23 cellular contexts compared by ENCODE assay signal in the genomic region with DNA sequence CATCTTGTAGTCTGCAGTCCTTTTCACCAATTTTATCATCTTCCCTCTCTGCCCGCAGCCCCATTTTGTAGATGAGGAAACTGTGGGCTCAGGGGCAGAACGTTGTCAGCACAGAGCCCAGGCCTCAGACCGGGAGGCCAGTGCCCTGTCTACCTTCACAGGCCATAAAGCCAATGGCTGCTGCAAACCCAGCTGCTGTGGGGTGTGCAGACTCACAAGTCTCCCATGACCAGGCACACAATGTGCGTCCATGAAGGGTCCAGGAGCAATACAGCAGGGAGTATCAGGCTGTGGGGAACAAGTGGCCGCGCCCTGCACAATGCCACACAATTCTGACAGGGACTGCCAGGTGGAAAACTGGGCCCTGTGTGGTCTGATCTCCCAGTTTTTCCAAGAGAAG.
DNase-seq lines count a peak whose midpoint lies in the region; ATAC-seq and TF ChIP-seq lines count a peak whose summit lies in the region.
"Had no signal": no experiment of that assay in that cellular context is flagged by ENCODE, and none has a peak within 500 bp of the region (broad histone marks: within the 10 kb centered on the region; RNA-seq: fewer than 3 reads in every experiment).

No MANE protein-coding gene starts in this region.

- TF ChIP-seq EP300 in sigmoid colon (IDR thresholded peaks at IDR 0.05), result no peak

- TF ChIP-seq CTCF in sigmoid colon (IDR thresholded peaks at IDR 0.05), result no peak
- TF ChIP-seq CTCF in GM10266 (IDR thresholded peaks at IDR 0.05; ENCODE audit: control insufficient read depth, insufficient read depth, low read depth, missing control alignments), result no peak

- H3K4me3 ChIP-seq in right cardiac atrium (ENCODE audit: low read length) (no peak overlapping the region), sigmoid colon (no peak overlapping the region)
- H3K4me3 ChIP-seq: A549, BLaER1 had no signal

- intact Hi-C loops in cardiac septum (cut with DNase I) (no loop called here), right cardiac atrium (cut with DNase I) (no loop called here), sigmoid colon (cut with DNase I) (no loop called here)

- H3K4me1 ChIP-seq in right cardiac atrium (ENCODE audit: control insufficient read depth, insufficient read depth, low read length), result no peaks in the 10 kb centered on the region
- no peaks in the 10 kb centered on the region for H3K4me1 ChIP-seq in sigmoid colon
- H3K4me1 ChIP-seq: A549, BE2C had no signal

- 98% methylated on average over 6 of the region's 6 CpGs for WGBS in right cardiac atrium
- 95 to 96% methylated on average over 6 of the region's 6 CpGs for WGBS in sigmoid colon, 2 donors

- TF ChIP-seq POLR2A in sigmoid colon (IDR thresholded peaks at IDR 0.05), result no peak

- H3K27me3 ChIP-seq in right cardiac atrium (ENCODE audit: control insufficient read depth, insufficient read depth), result no peaks in the 10 kb centered on the region
- no peaks in the 10 kb centered on the region for H3K27me3 ChIP-seq in sigmoid colon
- H3K27me3 ChIP-seq: BE2C, BLaER1 had no signal

- no peak for ATAC-seq in right cardiac atrium
- ATAC-seq: A549 had no signal

- no peaks in the 10 kb centered on the region for H3K36me3 ChIP-seq in sigmoid colon
- H3K36me3 ChIP-seq: BE2C, BLaER1 had no signal

- DNase-seq in cardiac septum (ENCODE audit: low spot score) (peak; percentile 46), right cardiac atrium (no peak), mesenteric fat pad (ENCODE audit: low spot score) (peak; percentile 14), sigmoid colon (peak; percentile 38), AG20443 (ENCODE audit: low spot score) (no peak), GM10266 (ENCODE audit: extremely low spot score) (no peak), H4 (ENCODE audit: low spot score) (no peak)
- DNase-seq: BE2C; C1 segment of cervical spinal cord; CD4-positive, alpha-beta memory T cell; CD4-positive, CD25-positive, alpha-beta regulatory T cell; CD8-positive, alpha-beta memory T cell; COR-L47; DMS 273 treated with DMSO at 0.1 percent for 48 hours; DMS153; DMS53; DMS79; DND-41; EL; GDM1 had no signal

- H3K9me3 ChIP-seq in right cardiac atrium (ENCODE audit: control insufficient read depth, low read length) (no peaks in the 10 kb centered on the region), sigmoid colon (no peaks in the 10 kb centered on the region)
- H3K9me3 ChIP-seq: A549, BE2C had no signal

- H3K27ac ChIP-seq in right cardiac atrium (ENCODE audit: low read length) (no peak overlapping the region), sigmoid colon (no peak overlapping the region)
- H3K27ac ChIP-seq: 22Rv1, A549, BLaER1 had no signal

Comparison
In these comparisons a context has a peak if more than half of its experiments do, and no peak if none do; other contexts are left out.
1. DNase-seq: peak in cardiac septum (single experiment), mesenteric fat pad (single experiment) and sigmoid colon (single experiment); none in right cardiac atrium (0 of 3), AG20443 (single experiment), GM10266 (single experiment) and H4 (single experiment).